Comparison of ENCODE assay signal across 21 cellular contexts in the genomic region with DNA sequence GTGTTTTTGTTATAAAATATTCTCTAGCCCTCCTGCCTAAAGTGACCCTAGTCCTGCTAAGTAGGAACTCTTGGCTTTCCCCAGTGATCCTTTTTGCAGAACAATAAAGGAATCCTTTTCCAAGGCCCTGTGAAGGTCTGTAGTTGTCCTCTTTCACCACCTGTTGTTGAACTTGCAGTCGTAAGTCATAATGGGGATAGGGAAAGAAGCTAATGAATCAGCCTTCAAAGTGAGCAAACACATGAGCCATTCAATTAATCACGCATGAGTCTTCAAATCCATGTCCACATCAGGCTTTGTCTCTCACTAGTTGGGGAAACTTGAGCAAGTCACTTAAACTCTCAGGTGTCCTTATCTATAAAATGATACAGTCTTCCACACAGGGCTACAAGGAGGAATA. TPM values are rescaled to one million over a fixed set of nuclear protein-coding genes. Genes with fewer than 3 reads are reported as not detected.
A peak's percentile ranks its signal among the peaks of the same experiment; 100 is the strongest.
DNase-seq lines count a peak whose midpoint lies in the region; ATAC-seq and TF ChIP-seq lines count a peak whose summit lies in the region.
"Had no signal": no experiment of that assay in that cellular context is flagged by ENCODE, and none has a peak within 500 bp of the region (broad histone marks: within the 10 kb centered on the region; RNA-seq: fewer than 3 reads in every experiment).

No MANE protein-coding gene starts in this region.

- no peak overlapping the region for H3K4me3 Mint-ChIP-seq in Calu3 (ENCODE audit: low read depth, unreplicated experiment)
- H3K4me3 Mint-ChIP-seq: activated naive CD4-positive, alpha-beta T cell treated with anti-CD3 and anti-CD28 coated beads for 36 hours; endodermal cell; stimulated activated naive CD8-positive, alpha-beta T cell treated with anti-CD3 and anti-CD28 coated beads, Interleukin-15, amount 100 ng/mL, for 72 hours had no signal

- peaks cover 5% of the 10 kb centered on the region for H3K4me1 Mint-ChIP-seq in Calu3 (ENCODE audit: low read depth, unreplicated experiment)
- H3K4me1 Mint-ChIP-seq: stimulated activated naive CD8-positive, alpha-beta T cell treated with anti-CD3 and anti-CD28 coated beads, Interleukin-15, amount 100 ng/mL, for 72 hours had no signal

- no peak overlapping the region for H3K27ac ChIP-seq in RWPE1
- H3K27ac ChIP-seq: neutrophil, tibial artery had no signal

- CTCF ChIA-PET in RWPE1 (lab: Yijun Ruan, JAX) = no interaction called here
- CTCF ChIA-PET in Calu3 (lab: Charles Lee) = no interaction called here

- H3K4me3 ChIP-seq in epithelial cell of proximal tubule (ENCODE audit: low read depth, low read length) = no peak overlapping the region
- H3K4me3 ChIP-seq: tibial artery had no signal

- no peak overlapping the region for H3K27ac Mint-ChIP-seq in Calu3 (ENCODE audit: unreplicated experiment)
- H3K27ac Mint-ChIP-seq: activated naive CD4-positive, alpha-beta T cell treated with anti-CD3 and anti-CD28 coated beads for 36 hours; endodermal cell; progenitor cell of endocrine pancreas; stimulated activated naive CD8-positive, alpha-beta T cell treated with anti-CD3 and anti-CD28 coated beads, Interleukin-15, amount 100 ng/mL, for 72 hours had no signal

- DNase-seq in HT1080 (ENCODE audit: low read depth) = peak; percentile 74
- DNase-seq in RWPE1 (ENCODE audit: low spot score) = peak; percentile 25
- DNase-seq in epithelial cell of proximal tubule (ENCODE audit: low read depth) = peak; percentile 6
- peak; percentile 47 for DNase-seq in renal cortical epithelial cell (ENCODE audit: low read depth)
- no peak for DNase-seq in NCI-H774 (lab: John Stamatoyannopoulos, UW)
- DNase-seq in Calu3 = no peak
- DNase-seq: activated CD4-positive, alpha-beta T cell treated with anti-CD3 and anti-CD28 coated beads for 4 hours; activated naive CD4-positive, alpha-beta T cell treated with anti-CD3 and anti-CD28 coated beads for 36 hours; activated T-cell treated with anti-CD3 and anti-CD28 coated beads, Interleukin-2, amount 50 U/mL, for 48 hours; cortex of kidney; DMS 273 treated with DMSO at 0.1 percent for 48 hours; endodermal cell; mesendoderm; NCI-H1694; NCI-H2227 treated with DMSO at 0.1 percent for 48 hours; NCI-H82; stimulated activated naive CD8-positive, alpha-beta T cell treated with anti-CD3 and anti-CD28 coated beads, Interleukin-15, amount 100 ng/mL, for 72 hours; tibial artery had no signal

- intact Hi-C loops in Calu3 (cut with micrococcal nuclease; ENCODE audit: unreplicated experiment) = no loop called here

- peaks cover 14% of the 10 kb centered on the region for H3K9me3 Mint-ChIP-seq in Calu3 (ENCODE audit: low read depth, unreplicated experiment)
- H3K9me3 Mint-ChIP-seq: activated naive CD4-positive, alpha-beta T cell treated with anti-CD3 and anti-CD28 coated beads for 36 hours; stimulated activated naive CD8-positive, alpha-beta T cell treated with anti-CD3 and anti-CD28 coated beads, Interleukin-15, amount 100 ng/mL, for 72 hours had no signal

- TF ChIP-seq CTCF in RWPE1 (conservative IDR thresholded peaks at IDR 0.05; ENCODE audit: low read depth) = no peak
- no peak for TF ChIP-seq CTCF in epithelial cell of proximal tubule (conservative IDR thresholded peaks at IDR 0.05; ENCODE audit: low read depth, low read length)
- TF ChIP-seq CTCF in Calu3 (IDR thresholded peaks at IDR 0.05; ENCODE audit: unreplicated experiment) = no peak

- peaks cover 4% of the 10 kb centered on the region for H3K36me3 Mint-ChIP-seq in Calu3 (ENCODE audit: insufficient read depth, unreplicated experiment)

- no peak for ATAC-seq in HG02610 (IDR thresholded peaks at IDR 0.05; ENCODE audit: unreplicated experiment)
- ATAC-seq: stimulated activated naive CD8-positive, alpha-beta T cell treated with anti-CD3 and anti-CD28 coated beads, Interleukin-15, amount 100 ng/mL, for 72 hours had no signal

- no peaks in the 10 kb centered on the region for H3K27me3 Mint-ChIP-seq in Calu3 (ENCODE audit: unreplicated experiment)

- POLR2A ChIA-PET in RWPE1 (lab: Yijun Ruan, JAX; ENCODE audit: low non-redundant PET) = no interaction called here

- BruUV-seq in Calu3 (replicated peaks; lab: Mats Ljungman, UMichigan) = no TSS peak

RNA-seq across cellular contexts. Expression of a gene that starts 27.6 kb away (rescaled TPM):
- 0.08 and 0.10 TPM in 2 replicates for total RNA-seq in HT1080 (2014; rRNA removed; shearing (Covaris generic))
- 0.13 and 0.15 TPM in 2 replicates for polyA plus RNA-seq in HT1080 (2015; cell fraction: cytosol; rRNA removed)
- 0.06 and 0.11 TPM in 2 replicates for polyA plus RNA-seq in HT1080 (2015; cell fraction: nucleus; rRNA removed)
- total RNA-seq in epithelial cell of proximal tubule (0.29 and 3.2 TPM in 2 replicates), renal cortical epithelial cell (3.3 and 8.6 TPM in 2 replicates), Calu3 (2022) (7.5 and 11.8 TPM in 2 replicates)

RNA-seq across cellular contexts. Expression of a gene that starts 28.0 kb away (rescaled TPM):
- total RNA-seq in HT1080 (2014; rRNA removed; shearing (Covaris generic)) = 20.2 and 28.1 TPM in 2 replicates
- 17.1 and 19.6 TPM in 2 replicates for polyA plus RNA-seq in HT1080 (2015; cell fraction: cytosol; rRNA removed)
- polyA plus RNA-seq in HT1080 (2015; cell fraction: nucleus; rRNA removed) = 21.6 and 23.3 TPM in 2 replicates
- total RNA-seq in epithelial cell of proximal tubule (17.5 and 33.6 TPM in 2 replicates), renal cortical epithelial cell (17.0 and 78.3 TPM in 2 replicates), Calu3 (2022) (53.3 and 74.7 TPM in 2 replicates)

Comparison
In these comparisons a context has a peak if more than half of its experiments do, and no peak if none do; other contexts are left out.
1. DNase-seq: peak in HT1080 (single experiment), RWPE1 (single experiment), epithelial cell of proximal tubule (single experiment) and renal cortical epithelial cell (single experiment); none in NCI-H774 (single experiment) and Calu3 (single experiment).